ENCODE assay signal across 16 cellular contexts in genomic region chr5:78419396-78419795, GRCh38.
"Had no signal": no experiment of that assay in that cellular context is flagged by ENCODE, and none has a peak within 500 bp of the region (broad histone marks: within the 10 kb centered on the region; RNA-seq: fewer than 3 reads in every experiment).

No MANE protein-coding gene starts in this region.

- ATAC-seq: activated CD8-positive, alpha-beta T cell treated with anti-CD3 and anti-CD28 coated beads for 36 hours; gastrocnemius medialis; heart left ventricle; natural killer cell treated with Interleukin-12 subunit alpha and Interleukin-12 subunit beta and Interleukin-15 and Interleukin-18, amount 100 ng/mL, for 72 hours; stimulated activated naive CD8-positive, alpha-beta T cell treated with anti-CD3 and anti-CD28 coated beads, Interleukin-15, Interleukin-2, amounts not matched to agents 100 U/mL and 50 U/mL, for 24 hours had no signal

- H3K27me3 ChIP-seq: gastrocnemius medialis, heart left ventricle, right atrium auricular region had no signal

- H3K9me3 ChIP-seq: gastrocnemius medialis, heart left ventricle, right atrium auricular region had no signal

- H3K27ac ChIP-seq: coronary artery, gastrocnemius medialis, heart left ventricle, right atrium auricular region, skin epidermis had no signal

- DNase-seq: activated CD4-positive, alpha-beta T cell treated with anti-CD3 and anti-CD28 coated beads for 4 hours; activated CD8-positive, alpha-beta T cell treated with anti-CD3 and anti-CD28 coated beads for 36 hours; activated gamma-delta T cell treated with Interleukin-2 at 50 U/mL for 16 hours; activated T-cell treated with anti-CD3 and anti-CD28 coated beads, Interleukin-2, amount 50 U/mL, for 48 hours; amniotic stem cell; effector CD4-positive, alpha-beta T cell; gastrocnemius medialis; heart left ventricle; nucleus accumbens; stimulated activated CD4-positive, alpha-beta T cell treated with anti-CD3 and anti-CD28 coated beads, Interleukin-15, amount 100 ng/mL, for 24 hours; stimulated activated CD4-positive, alpha-beta T cell treated with anti-CD3 and anti-CD28 coated beads, Interleukin-4, amount 100 ng/mL, for 24 hours; stimulated activated naive CD8-positive, alpha-beta T cell treated with anti-CD3 and anti-CD28 coated beads, Interleukin-15, Interleukin-2, amounts not matched to agents 100 U/mL and 50 U/mL, for 24 hours had no signal

- H3K4me3 ChIP-seq: coronary artery, gastrocnemius medialis, heart left ventricle, right atrium auricular region, skin epidermis had no signal

- H3K4me1 ChIP-seq: gastrocnemius medialis, heart left ventricle, right atrium auricular region had no signal
